ENCODE assay signal across 10 cellular contexts in genomic region chr12:124490584-124491305, GRCh38.
DNase-seq lines count a peak whose midpoint lies in the region; ATAC-seq and TF ChIP-seq lines count a peak whose summit lies in the region.
"Had no signal": no experiment of that assay in that cellular context is flagged by ENCODE, and none has a peak within 500 bp of the region (broad histone marks: within the 10 kb centered on the region; RNA-seq: fewer than 3 reads in every experiment).

No MANE protein-coding gene starts in this region.

- intact Hi-C loops in body of pancreas (cut with DNase I), result loop anchor here (10.0 kb wide), 1 partner anchor 116 kb away; no protein-coding TSS in a partner anchor
- intact Hi-C loops in posterior vena cava (cut with DNase I), result no loop called here

- H3K36me3 ChIP-seq in body of pancreas (replicated peaks in 1 of 2; ENCODE audit: insufficient read depth in 1 of 2, low read depth in 2 of 2), result no peaks in the 10 kb centered on the region
- peaks cover 23% of the 10 kb centered on the region for H3K36me3 ChIP-seq in right atrium auricular region

- H3K4me3 ChIP-seq in body of pancreas (no peak overlapping the region), right atrium auricular region (no peak overlapping the region)

- ATAC-seq in body of pancreas (peak; percentile 94), GM18502 (IDR thresholded peaks at IDR 0.05; ENCODE audit: poor library complexity, unreplicated experiment) (no peak)

- no peaks in the 10 kb centered on the region for H3K9me3 ChIP-seq in body of pancreas
- no peaks in the 10 kb centered on the region for H3K9me3 ChIP-seq in right atrium auricular region

- TF ChIP-seq POLR2A in body of pancreas (IDR thresholded peaks at IDR 0.05), result no peak

- H3K27ac ChIP-seq in body of pancreas (peak overlapping the region; percentile 48 to 69 (median 63)), right atrium auricular region (peak overlapping the region; percentile 62 to 72)

- DNase-seq in Ammon's horn (ENCODE audit: low spot score) (peak; percentile 88), body of pancreas (peak; percentile 93 to 98 (median 97)), right atrium auricular region (ENCODE audit: low spot score) (peak; percentile 92), posterior vena cava (ENCODE audit: low spot score) (peak; percentile 91), NCI-H345 treated with DMSO at 0.1 percent for 48 hours (lab: John Stamatoyannopoulos, UW; ENCODE audit: unreplicated experiment) (no peak), NCI-H2081 treated with DMSO at 0.1 percent for 48 hours (lab: John Stamatoyannopoulos, UW) (no peak)
- DNase-seq in activated CD4-positive, alpha-beta T cell treated with anti-CD3 and anti-CD28 coated beads, Interleukin-2, amount 50 U/mL, for 1 hour, result no peak
- DNase-seq: effector CD4-positive, alpha-beta T cell; NCI-H510A had no signal

- 20 to 21% methylated on average over 8 to 17 of the region's 17 CpGs for whole genome bisulfite sequencing in body of pancreas, 2 donors

- H3K4me1 ChIP-seq in body of pancreas (peaks cover 36% of the 10 kb centered on the region), right atrium auricular region (peaks cover 0 to 75% of the 10 kb centered on the region in 2 donors)

- TF ChIP-seq CTCF in body of pancreas (IDR thresholded peaks at IDR 0.05), result no peak
- no peak for TF ChIP-seq CTCF in right atrium auricular region (IDR thresholded peaks at IDR 0.05)

- H3K27me3 ChIP-seq in body of pancreas, result no peaks in the 10 kb centered on the region
- H3K27me3 ChIP-seq in right atrium auricular region, result no peaks in the 10 kb centered on the region

Comparison
In these comparisons a context has a peak if more than half of its experiments do, and no peak if none do; other contexts are left out.
1. DNase-seq: peak in Ammon's horn (single experiment), body of pancreas (4 of 4), right atrium auricular region (single experiment) and posterior vena cava (single experiment); none in NCI-H345 treated with DMSO at 0.1 percent for 48 hours (single experiment), activated CD4-positive, alpha-beta T cell treated with anti-CD3 and anti-CD28 coated beads, Interleukin-2, amount 50 U/mL, for 1 hour (single experiment) and NCI-H2081 treated with DMSO at 0.1 percent for 48 hours (single experiment).